In genomic region chr15:64515196-64515595, GRCh38 we compare ENCODE assay signal across 13 cellular contexts. TPM values are rescaled to one million over a fixed set of nuclear protein-coding genes. Genes with fewer than 3 reads are reported as not detected.
A peak's percentile ranks its signal among the peaks of the same experiment; 100 is the strongest.
DNase-seq lines count a peak whose midpoint lies in the region; ATAC-seq, FAIRE-seq and TF ChIP-seq lines count a peak whose summit lies in the region.
"Had no signal": no experiment of that assay in that cellular context is flagged by ENCODE, and none has a peak within 500 bp of the region (broad histone marks: within the 10 kb centered on the region; RNA-seq: fewer than 3 reads in every experiment).

No MANE protein-coding gene starts in this region.

- no peak for FAIRE-seq in pancreas (lab: Jason Lieb, UNC)

- H3K4me1 Mint-ChIP-seq in activated naive CD4-positive, alpha-beta T cell treated with anti-CD3 and anti-CD28 coated beads for 36 hours (ENCODE audit: low read depth) = peaks cover 70% of the 10 kb centered on the region

- no peak overlapping the region for H3K4me3 ChIP-seq in PC-9
- no peak overlapping the region for H3K4me3 ChIP-seq in esophagus squamous epithelium
- no peak overlapping the region for H3K4me3 ChIP-seq in pancreas
- H3K4me3 ChIP-seq: smooth muscle cell had no signal

- H3K4me3 Mint-ChIP-seq in activated naive CD4-positive, alpha-beta T cell treated with anti-CD3 and anti-CD28 coated beads for 36 hours = peak overlapping the region; percentile 61

- H3K27ac ChIP-seq in PC-9 = peak overlapping the region; percentile 47
- H3K27ac ChIP-seq in esophagus squamous epithelium = peak overlapping the region in 3 of 4 donors; percentile 26 to 65 (median 57)
- peak overlapping the region in 2 of 4 donors; percentile 49 to 69 for H3K27ac ChIP-seq in pancreas

- no peaks in the 10 kb centered on the region for H3K27me3 Mint-ChIP-seq in activated naive CD4-positive, alpha-beta T cell treated with anti-CD3 and anti-CD28 coated beads for 36 hours (ENCODE audit: low read depth)
- H3K27me3 Mint-ChIP-seq: IgD-negative memory B cell had no signal

- no peaks in the 10 kb centered on the region for H3K9me2 ChIP-seq in PC-9 (ENCODE audit: insufficient read depth)

- H3K36me3 Mint-ChIP-seq in activated naive CD4-positive, alpha-beta T cell treated with anti-CD3 and anti-CD28 coated beads for 36 hours (ENCODE audit: low read depth) = peaks cover 10% of the 10 kb centered on the region

- BruUV-seq in PC-9 (replicated peaks; lab: Mats Ljungman, UMichigan) = no TSS peak

- DNase-seq in activated naive CD4-positive, alpha-beta T cell treated with anti-CD3 and anti-CD28 coated beads for 36 hours = no peak
- DNase-seq in activated naive CD4-positive, alpha-beta T cell treated with Interleukin-2 at 50 U/mL for 16 hours = no peak
- DNase-seq in PC-9 (peak; percentile 47 to 55), esophagus squamous epithelium (lab: John Stamatoyannopoulos, UW) (no peak), pancreas (no peak), HuH-7.5 (ENCODE audit: low spot score) (no peak)
- DNase-seq: NCI-H1105 treated with DMSO at 0.1 percent for 48 hours, NCI-H345 had no signal

- H3K36me3 ChIP-seq in PC-9 (ENCODE audit: low read depth) (no peaks in the 10 kb centered on the region), esophagus squamous epithelium (peaks cover 0 to 3% (median 0%) of the 10 kb centered on the region in 3 donors), pancreas (no peaks in the 10 kb centered on the region)

- peaks cover 17% of the 10 kb centered on the region for H3K79me2 ChIP-seq in PC-9 (ENCODE audit: low read depth)

- peaks cover 3% of the 10 kb centered on the region; the same call in 1 of the 2 replicates for H3F3A ChIP-seq in PC-9 (ENCODE audit: insufficient read depth, low read depth)

- intact Hi-C loops in activated naive CD4-positive, alpha-beta T cell treated with anti-CD3 and anti-CD28 coated beads for 36 hours (cut with micrococcal nuclease) = no loop called here
- intact Hi-C loops in PC-9 (cut with micrococcal nuclease; ENCODE audit: unreplicated experiment) (loop anchor here (10.0 kb wide), 1 partner anchor 60 kb away; no protein-coding TSS in a partner anchor), esophagus squamous epithelium (cut with DNase I) (no loop called here), pancreas (cut with DNase I) (no loop called here)

- POLR2A ChIA-PET in PC-9 (lab: Charles Lee; ENCODE audit: unreplicated experiment) = interaction anchor here (0.6 to 0.7 kb wide), 2 partner anchors 71 to 130 kb away, joined by 3 read pairs; no protein-coding TSS in a partner anchor

- no peaks in the 10 kb centered on the region for H3K9me3 Mint-ChIP-seq in activated naive CD4-positive, alpha-beta T cell treated with anti-CD3 and anti-CD28 coated beads for 36 hours
- H3K9me3 Mint-ChIP-seq: IgD-negative memory B cell had no signal

- H3K27me3 ChIP-seq in PC-9 (ENCODE audit: insufficient read depth, low read depth) (no peaks in the 10 kb centered on the region), esophagus squamous epithelium (no peaks in the 10 kb centered on the region), pancreas (no peaks in the 10 kb centered on the region)

- H3K4me1 ChIP-seq in PC-9 (replicated peaks; ENCODE audit: insufficient read depth) (peaks cover 11% of the 10 kb centered on the region), esophagus squamous epithelium (peaks cover 4 to 25% (median 4%) of the 10 kb centered on the region in 3 donors), pancreas (peaks cover 3 to 14% (median 6%) of the 10 kb centered on the region in 3 donors)

- 19 to 59% methylated on average over 2 of the region's 2 CpGs for WGBS in esophagus squamous epithelium, 2 donors
- 17 to 30% methylated on average over 2 of the region's 2 CpGs for WGBS in pancreas, 2 donors

- ATAC-seq in pancreas (peak in 3 of 4 donors; percentile 77 to 89 (median 80)), HG03139 (IDR thresholded peaks at IDR 0.05; ENCODE audit: unreplicated experiment) (no peak), GM21786 (IDR thresholded peaks at IDR 0.05; ENCODE audit: unreplicated experiment) (no peak)
- ATAC-seq: activated CD4-positive, CD25-positive, alpha-beta regulatory T cell treated with anti-CD3 and anti-CD28 coated beads, Interleukin-2, amount 50 U/mL, for 24 hours had no signal

- TF ChIP-seq POLR2A in esophagus squamous epithelium (IDR thresholded peaks at IDR 0.05) = no peak

- CTCF ChIA-PET in activated naive CD4-positive, alpha-beta T cell treated with anti-CD3 and anti-CD28 coated beads for 36 hours (lab: Charles Lee) = interaction anchor here (0.9 kb wide), 1 partner anchor 88 kb away, joined by 3 read pairs; no protein-coding TSS in a partner anchor
- CTCF ChIA-PET in PC-9 (lab: Charles Lee) = interaction anchor here (0.6 kb wide), 1 partner anchor 85 kb away, joined by 5 read pairs; no protein-coding TSS in a partner anchor

- H3K4me2 ChIP-seq in PC-9 = peak overlapping the region; percentile 27; the same call in 1 of the 2 replicates
- H3K4me2 ChIP-seq: smooth muscle cell had no signal

- H3K27ac Mint-ChIP-seq in activated naive CD4-positive, alpha-beta T cell treated with anti-CD3 and anti-CD28 coated beads for 36 hours = peak overlapping the region; percentile 75

- H4K20me1 ChIP-seq in PC-9 (ENCODE audit: insufficient read depth) = no peaks in the 10 kb centered on the region; the same call in 1 of the 2 replicates

- TF ChIP-seq CTCF in PC-9 (conservative IDR thresholded peaks at IDR 0.05) = no peak
- TF ChIP-seq CTCF in esophagus squamous epithelium (IDR thresholded peaks at IDR 0.05) = no peak
- TF ChIP-seq CTCF in pancreas (IDR thresholded peaks at IDR 0.05) = no peak

- H3K9me3 ChIP-seq in PC-9 (ENCODE audit: insufficient read depth, low read depth) (no peaks in the 10 kb centered on the region), esophagus squamous epithelium (no peaks in the 10 kb centered on the region), pancreas (no peaks in the 10 kb centered on the region)

- no peak overlapping the region for H2AFZ ChIP-seq in PC-9

RNA-seq across cellular contexts. Expression of gene ZNF609, which starts 54.8 kb away (rescaled TPM):
- 10 to 100 TPM; 39.5 to 40.4 TPM for total RNA-seq in activated naive CD4-positive, alpha-beta T cell treated with anti-CD3 and anti-CD28 coated beads for 36 hours
- total RNA-seq in PC-9 (2021) (37.8 and 38.6 TPM in 2 replicates), esophagus squamous epithelium (10 to 100 TPM; 10.2 to 25.2 (median 13.8) TPM), pancreas (10 to 100 TPM; 10.9 to 25.2 (median 13.9) TPM)
- 1 to 10 TPM; 4.2 to 6.0 TPM for polyA plus RNA-seq in pancreas

Comparison
In these comparisons a context has a peak if more than half of its experiments do, and no peak if none do; other contexts are left out.
1. DNase-seq: peak in PC-9 (2 of 2); none in activated naive CD4-positive, alpha-beta T cell treated with anti-CD3 and anti-CD28 coated beads for 36 hours (single experiment), activated naive CD4-positive, alpha-beta T cell treated with Interleukin-2 at 50 U/mL for 16 hours (single experiment), esophagus squamous epithelium (single experiment), pancreas (0 of 6) and HuH-7.5 (single experiment).
2. ATAC-seq: peak in pancreas (3 of 4); none in HG03139 (single experiment) and GM21786 (single experiment).